In the genomic region with DNA sequence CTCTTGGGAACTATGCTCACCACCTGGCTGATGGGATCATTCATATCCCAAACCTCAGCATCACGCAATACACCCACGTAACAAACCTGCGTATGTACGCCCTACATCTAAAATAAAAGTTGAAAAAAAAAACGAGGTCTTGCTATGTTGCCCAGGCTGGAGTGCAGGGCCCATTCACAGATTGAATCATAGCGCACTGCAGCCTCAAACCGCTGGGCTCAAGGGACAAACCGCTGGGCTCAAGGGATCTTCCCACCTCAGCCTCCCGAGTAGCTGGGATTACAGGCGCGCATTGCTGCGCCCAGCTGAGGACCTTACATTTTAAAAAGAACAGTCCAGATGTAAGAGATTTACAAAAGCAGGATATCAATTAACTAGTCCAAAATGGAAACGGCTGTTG, we compare ENCODE assay signal across 2 cellular contexts.
TF ChIP-seq lines count a peak whose summit lies in the region.

No MANE protein-coding gene starts in this region.

TF ChIP-seq in HepG2, 621 proteins besides CTCF, POLR2A, EP300 and RAD21:
- peak; percentile 31; the same call in 1 of the 2 replicates for TF ChIP-seq ZNF121 (CRISPR knock-in tag; IDR thresholded peaks at IDR 0.05)
- TF ChIP-seq, protein P1, sequence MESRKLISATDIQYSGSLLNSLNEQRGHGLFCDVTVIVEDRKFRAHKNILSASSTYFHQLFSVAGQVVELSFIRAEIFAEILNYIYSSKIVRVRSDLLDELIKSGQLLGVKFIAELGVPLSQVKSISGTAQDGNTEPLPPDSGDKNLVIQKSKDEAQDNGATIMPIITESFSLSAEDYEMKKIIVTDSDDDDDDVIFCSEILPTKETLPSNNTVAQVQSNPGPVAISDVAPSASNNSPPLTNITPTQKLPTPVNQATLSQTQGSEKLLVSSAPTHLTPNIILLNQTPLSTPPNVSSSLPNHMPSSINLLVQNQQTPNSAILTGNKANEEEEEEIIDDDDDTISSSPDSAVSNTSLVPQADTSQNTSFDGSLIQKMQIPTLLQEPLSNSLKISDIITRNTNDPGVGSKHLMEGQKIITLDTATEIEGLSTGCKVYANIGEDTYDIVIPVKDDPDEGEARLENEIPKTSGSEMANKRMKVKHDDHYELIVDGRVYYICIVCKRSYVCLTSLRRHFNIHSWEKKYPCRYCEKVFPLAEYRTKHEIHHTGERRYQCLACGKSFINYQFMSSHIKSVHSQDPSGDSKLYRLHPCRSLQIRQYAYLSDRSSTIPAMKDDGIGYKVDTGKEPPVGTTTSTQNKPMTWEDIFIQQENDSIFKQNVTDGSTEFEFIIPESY (CRISPR knock-in tag; IDR thresholded peaks at IDR 0.05): peak; percentile 81
- TF ChIP-seq, protein P2, sequence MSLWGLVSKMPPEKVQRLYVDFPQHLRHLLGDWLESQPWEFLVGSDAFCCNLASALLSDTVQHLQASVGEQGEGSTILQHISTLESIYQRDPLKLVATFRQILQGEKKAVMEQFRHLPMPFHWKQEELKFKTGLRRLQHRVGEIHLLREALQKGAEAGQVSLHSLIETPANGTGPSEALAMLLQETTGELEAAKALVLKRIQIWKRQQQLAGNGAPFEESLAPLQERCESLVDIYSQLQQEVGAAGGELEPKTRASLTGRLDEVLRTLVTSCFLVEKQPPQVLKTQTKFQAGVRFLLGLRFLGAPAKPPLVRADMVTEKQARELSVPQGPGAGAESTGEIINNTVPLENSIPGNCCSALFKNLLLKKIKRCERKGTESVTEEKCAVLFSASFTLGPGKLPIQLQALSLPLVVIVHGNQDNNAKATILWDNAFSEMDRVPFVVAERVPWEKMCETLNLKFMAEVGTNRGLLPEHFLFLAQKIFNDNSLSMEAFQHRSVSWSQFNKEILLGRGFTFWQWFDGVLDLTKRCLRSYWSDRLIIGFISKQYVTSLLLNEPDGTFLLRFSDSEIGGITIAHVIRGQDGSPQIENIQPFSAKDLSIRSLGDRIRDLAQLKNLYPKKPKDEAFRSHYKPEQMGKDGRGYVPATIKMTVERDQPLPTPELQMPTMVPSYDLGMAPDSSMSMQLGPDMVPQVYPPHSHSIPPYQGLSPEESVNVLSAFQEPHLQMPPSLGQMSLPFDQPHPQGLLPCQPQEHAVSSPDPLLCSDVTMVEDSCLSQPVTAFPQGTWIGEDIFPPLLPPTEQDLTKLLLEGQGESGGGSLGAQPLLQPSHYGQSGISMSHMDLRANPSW (CRISPR knock-in tag; IDR thresholded peaks at IDR 0.05; ENCODE audit: borderline replicate concordance): no peak
TF ChIP-seq in HepG2: peak in this region for 2.

TF ChIP-seq in GM23338, 12 proteins besides CTCF, POLR2A, EP300 and RAD21:
- TF ChIP-seq EZH2phosphoT487 (IDR thresholded peaks at IDR 0.05; ENCODE audit: unreplicated experiment) (no peak), ZNF462 (CRISPR knock-in tag; IDR thresholded peaks at IDR 0.05) (no peak), STAT1 (IDR thresholded peaks at IDR 0.05; ENCODE audit: unreplicated experiment) (no peak), NANOG (IDR thresholded peaks at IDR 0.05; ENCODE audit: borderline replicate concordance) (no peak), ZNF331 (CRISPR knock-in tag; IDR thresholded peaks at IDR 0.05; ENCODE audit: low read depth) (no peak), CREB1 (CRISPR knock-in tag; IDR thresholded peaks at IDR 0.05; ENCODE audit: low read depth) (no peak), EZH2 (IDR thresholded peaks at IDR 0.05; ENCODE audit: low read depth, unreplicated experiment) (no peak), ETS1 (IDR thresholded peaks at IDR 0.05) (no peak)
